1 cellular context compared by ENCODE assay signal in genomic region chr11:61697093-61697492, GRCh38.
TF ChIP-seq lines count a peak whose summit lies in the region.

No MANE protein-coding gene starts in this region.

TF ChIP-seq in HCT116, 20 proteins besides CTCF, POLR2A, EP300 and RAD21:
- TF ChIP-seq CBX3 (IDR thresholded peaks at IDR 0.05; ENCODE audit: low read depth) (no peak), FOSL1 (IDR thresholded peaks at IDR 0.05; ENCODE audit: low read depth) (no peak), ZNF274 (IDR thresholded peaks at IDR 0.05; ENCODE audit: low read depth, low read length) (no peak), YY1 (IDR thresholded peaks at IDR 0.05; ENCODE audit: extremely low read depth, insufficient replicate concordance, low read depth, low read length) (no peak), CEBPB (IDR thresholded peaks at IDR 0.05; ENCODE audit: low read depth) (no peak), SIN3A (IDR thresholded peaks at IDR 0.05; ENCODE audit: low read depth) (no peak), POLR2AphosphoS5 (IDR thresholded peaks at IDR 0.05; ENCODE audit: low read depth, low read length) (no peak), ZFX (IDR thresholded peaks at IDR 0.05) (no peak), EGR1 (IDR thresholded peaks at IDR 0.05; ENCODE audit: low read depth) (no peak), TCF7L2 (IDR thresholded peaks at IDR 0.05; ENCODE audit: borderline replicate concordance, extremely low read depth, insufficient read depth, insufficient read length) (no peak), EZH2phosphoT487 (IDR thresholded peaks at IDR 0.05; ENCODE audit: borderline replicate concordance) (no peak), MAX (IDR thresholded peaks at IDR 0.05) (no peak), SP1 (IDR thresholded peaks at IDR 0.05; ENCODE audit: low read depth) (no peak), REST (IDR thresholded peaks at IDR 0.05; ENCODE audit: low read depth) (no peak), SRF (IDR thresholded peaks at IDR 0.05; ENCODE audit: low read depth) (no peak), ELF1 (IDR thresholded peaks at IDR 0.05; ENCODE audit: borderline replicate concordance, low read depth) (no peak), JUND (IDR thresholded peaks at IDR 0.05) (no peak), EZH2 (IDR thresholded peaks at IDR 0.05) (no peak)
- TF ChIP-seq, protein P1, sequence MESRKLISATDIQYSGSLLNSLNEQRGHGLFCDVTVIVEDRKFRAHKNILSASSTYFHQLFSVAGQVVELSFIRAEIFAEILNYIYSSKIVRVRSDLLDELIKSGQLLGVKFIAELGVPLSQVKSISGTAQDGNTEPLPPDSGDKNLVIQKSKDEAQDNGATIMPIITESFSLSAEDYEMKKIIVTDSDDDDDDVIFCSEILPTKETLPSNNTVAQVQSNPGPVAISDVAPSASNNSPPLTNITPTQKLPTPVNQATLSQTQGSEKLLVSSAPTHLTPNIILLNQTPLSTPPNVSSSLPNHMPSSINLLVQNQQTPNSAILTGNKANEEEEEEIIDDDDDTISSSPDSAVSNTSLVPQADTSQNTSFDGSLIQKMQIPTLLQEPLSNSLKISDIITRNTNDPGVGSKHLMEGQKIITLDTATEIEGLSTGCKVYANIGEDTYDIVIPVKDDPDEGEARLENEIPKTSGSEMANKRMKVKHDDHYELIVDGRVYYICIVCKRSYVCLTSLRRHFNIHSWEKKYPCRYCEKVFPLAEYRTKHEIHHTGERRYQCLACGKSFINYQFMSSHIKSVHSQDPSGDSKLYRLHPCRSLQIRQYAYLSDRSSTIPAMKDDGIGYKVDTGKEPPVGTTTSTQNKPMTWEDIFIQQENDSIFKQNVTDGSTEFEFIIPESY (IDR thresholded peaks at IDR 0.05; ENCODE audit: extremely low read depth, insufficient replicate concordance, low read length), result no peak
- TF ChIP-seq, protein P2, sequence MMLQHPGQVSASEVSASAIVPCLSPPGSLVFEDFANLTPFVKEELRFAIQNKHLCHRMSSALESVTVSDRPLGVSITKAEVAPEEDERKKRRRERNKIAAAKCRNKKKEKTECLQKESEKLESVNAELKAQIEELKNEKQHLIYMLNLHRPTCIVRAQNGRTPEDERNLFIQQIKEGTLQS (IDR thresholded peaks at IDR 0.05), result no peak
